In genomic region chr17:50634915-50635719, GRCh38 we compare ENCODE assay signal across 9 cellular contexts. TPM values are rescaled to one million over a fixed set of nuclear protein-coding genes. Genes with fewer than 3 reads are reported as not detected.
DNase-seq lines count a peak whose midpoint lies in the region; ATAC-seq and TF ChIP-seq lines count a peak whose summit lies in the region.
"Had no signal": no experiment of that assay in that cellular context is flagged by ENCODE, and none has a peak within 500 bp of the region (broad histone marks: within the 10 kb centered on the region; RNA-seq: fewer than 3 reads in every experiment).

No MANE protein-coding gene starts in this region.

- H3K27ac ChIP-seq in HL-60 (replicated peaks): no peak overlapping the region
- no peak overlapping the region for H3K27ac ChIP-seq in brain microvascular endothelial cell
- H3K27ac ChIP-seq in stomach: peak overlapping the region; percentile 72 to 89 (median 88)

- in situ Hi-C loops in brain microvascular endothelial cell (cut with HindIII; ENCODE audit: low pct_ligation_motif_present, low sequenced_read_pairs): no loop called here

- H3K9me3 ChIP-seq in stomach: no peaks in the 10 kb centered on the region

- intact Hi-C loops in stomach (cut with DNase I; ENCODE audit: low total_unique reads): no loop called here

- H3K27me3 ChIP-seq in HL-60 (ENCODE audit: insufficient read depth, poor library complexity, severe bottlenecking) (peaks cover 38% of the 10 kb centered on the region), brain microvascular endothelial cell (replicated peaks) (peaks cover 27% of the 10 kb centered on the region), kidney epithelial cell (ENCODE audit: control insufficient read depth, insufficient read depth, low read length) (no peaks in the 10 kb centered on the region), stomach (peaks cover 0 to 42% (median 12%) of the 10 kb centered on the region in 3 donors)

- no peaks in the 10 kb centered on the region for H3K36me3 ChIP-seq in brain microvascular endothelial cell (replicated peaks)
- H3K36me3 ChIP-seq in kidney epithelial cell (ENCODE audit: control insufficient read depth, insufficient read depth, low read length): no peaks in the 10 kb centered on the region
- H3K36me3 ChIP-seq in stomach: no peaks in the 10 kb centered on the region

- no peak for ATAC-seq in HG03439 (IDR thresholded peaks at IDR 0.05; ENCODE audit: unreplicated experiment)

- TF ChIP-seq EP300 in stomach (IDR thresholded peaks at IDR 0.05): no peak

- no peak for TF ChIP-seq POLR2A in stomach (IDR thresholded peaks at IDR 0.05)

- TF ChIP-seq CTCF in HL-60 (IDR thresholded peaks at IDR 0.05; ENCODE audit: insufficient read depth, low read length): no peak
- TF ChIP-seq CTCF in brain microvascular endothelial cell (IDR thresholded peaks at IDR 0.05; ENCODE audit: low read depth, low read length, missing control alignments): no peak
- no peak for TF ChIP-seq CTCF in kidney epithelial cell (IDR thresholded peaks at IDR 0.05; ENCODE audit: insufficient read depth, low read length, poor library complexity, severe bottlenecking)
- peak in 1 of 7 experiments; percentile 8 for TF ChIP-seq CTCF in stomach (IDR thresholded peaks at IDR 0.05)

- 2 to 14% (median 4%) methylated on average over 15 to 52 of the region's 52 CpGs for WGBS in stomach, 5 donors

- H3K4me1 ChIP-seq in stomach: peaks cover 54 to 86% (median 70%) of the 10 kb centered on the region in 4 donors

- H3K4me3 ChIP-seq in HL-60 (replicated peaks; ENCODE audit: insufficient read depth, low read length) (0 out of 2 replicates have a peak overlapping the region, but pooled peaks have one; percentile 3), brain microvascular endothelial cell (ENCODE audit: low read depth, low read length) (peak overlapping the region; percentile 34), kidney epithelial cell (ENCODE audit: low read depth, low read length) (peak overlapping the region; percentile 55), stomach (peak overlapping the region; percentile 51 to 63 (median 62))

- DNase-seq in HL-60 (ENCODE audit: low read depth in 1 of 2, low spot score in 1 of 2): no peak
- no peak for DNase-seq in brain microvascular endothelial cell
- DNase-seq in kidney epithelial cell (ENCODE audit: low read depth): no peak
- DNase-seq in stomach: no peak
- no peak for DNase-seq in NCI-H2081 treated with DMSO at 0.1 percent for 48 hours (lab: John Stamatoyannopoulos, UW)
- no peak for DNase-seq in cerebellum (ENCODE audit: low spot score)
- DNase-seq in activated CD4-positive, alpha-beta T cell treated with anti-CD3 and anti-CD28 coated beads, Interleukin-2, amount 50 U/mL, for 1 hour: no peak
- DNase-seq: NCI-H1694 had no signal

RNA-seq across cellular contexts. Expression of gene ABCC3, which starts 0.4 kb away (rescaled TPM):
- total RNA-seq in kidney epithelial cell (0.82 and 1.3 TPM in 2 replicates), stomach (1,000 to 10,000 TPM in 1 of 5 donors, 100 to 1,000 TPM in 4; 139 to 1,043 (median 270) TPM), cerebellum (0.82 TPM)
- 10 to 100 TPM; 13.6 to 46.4 (median 23.9) TPM for polyA plus RNA-seq in stomach

Comparison
In these comparisons a context has a peak if more than half of its experiments do, and no peak if none do; other contexts are left out.
1. H3K27ac ChIP-seq: peak in stomach (5 of 5); none in HL-60 (single experiment) and brain microvascular endothelial cell (single experiment).
2. H3K4me3 ChIP-seq: peak in every context shown above with its lines; median percentile 62 in stomach; 55 in kidney epithelial cell; 34 in brain microvascular endothelial cell; 3 in HL-60.
3. RNA of gene ABCC3, which starts 0.4 kb away (total RNA-seq): 139 to 1,043 TPM in stomach; 0.82 to 1.3 TPM in kidney epithelial cell and 0.82 TPM in cerebellum (single experiment); every median in the first group is over 10 times any median in the second.